Comparison of ENCODE assay signal across 19 cellular contexts in the genomic region with DNA sequence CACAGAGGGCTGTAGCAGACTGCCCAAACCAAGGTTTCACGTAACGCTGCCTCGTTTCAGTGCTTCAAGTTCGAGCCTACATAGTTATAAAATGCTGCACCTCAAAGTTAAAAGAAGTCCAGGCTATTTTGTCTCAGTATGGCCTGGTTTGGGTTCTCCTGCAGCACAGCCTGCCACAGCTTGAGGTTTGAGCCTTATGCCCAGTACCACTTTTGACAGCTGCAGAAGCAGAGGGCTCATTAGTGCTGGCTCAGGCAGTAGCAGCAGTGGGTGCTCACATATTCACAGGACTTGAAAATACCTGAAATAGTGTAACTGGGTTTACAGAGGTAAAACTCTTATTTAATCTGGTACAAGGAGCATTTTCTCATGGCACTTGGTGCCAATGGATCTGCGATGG. TPM values are rescaled to one million over a fixed set of nuclear protein-coding genes. Genes with fewer than 3 reads are reported as not detected.
A peak's percentile ranks its signal among the peaks of the same experiment; 100 is the strongest.
DNase-seq lines count a peak whose midpoint lies in the region; ATAC-seq lines count a peak whose summit lies in the region.
"Had no signal": no experiment of that assay in that cellular context is flagged by ENCODE, and none has a peak within 500 bp of the region (broad histone marks: within the 10 kb centered on the region; RNA-seq: fewer than 3 reads in every experiment).

No MANE protein-coding gene starts in this region.

- DNase-seq in AG08395 (ENCODE audit: low spot score) (no peak), left lobe of liver (ENCODE audit: low spot score) (no peak)
- DNase-seq in activated CD4-positive, alpha-beta T cell treated with anti-CD3 and anti-CD28 coated beads, Interleukin-2, amount 50 U/mL, for 1 hour = no peak
- DNase-seq in stimulated activated CD4-positive, alpha-beta T cell treated with anti-CD3 and anti-CD28 coated beads, Interleukin-4, amount 100 ng/mL, for 24 hours = no peak
- DNase-seq: activated CD4-positive, alpha-beta T cell treated with anti-CD3 and anti-CD28 coated beads for 4 hours; anterior cingulate cortex; Caco-2; PC-9; stimulated activated CD4-positive, alpha-beta T cell treated with anti-CD3 and anti-CD28 coated beads, Interleukin-15, amount 100 ng/mL, for 24 hours had no signal

- peak; percentile 44 for ATAC-seq in GM18498 (IDR thresholded peaks at IDR 0.05; ENCODE audit: unreplicated experiment)
- peak; percentile 23 for ATAC-seq in GM19372 (IDR thresholded peaks at IDR 0.05; ENCODE audit: low read depth, unreplicated experiment)
- peak; percentile 44 for ATAC-seq in HG02678 (IDR thresholded peaks at IDR 0.05; ENCODE audit: unreplicated experiment)
- peak; percentile 33 for ATAC-seq in HG03457 (IDR thresholded peaks at IDR 0.05; ENCODE audit: unreplicated experiment)
- ATAC-seq in left lobe of liver = no peak
- ATAC-seq: GM23338 had no signal

RNA-seq across cellular contexts. Expression of a gene that starts 15.3 kb away (rescaled TPM):
- total RNA-seq in left lobe of liver = not detected
- total RNA-seq: A673; activated T-helper 1 cell treated with anti-CD3 and anti-CD28 coated beads, Interleukin-12 subunit alpha, Interleukin-12 subunit beta, Interleukin-2, Interleukin-4 antibody, amounts not matched to agents 30 ng/mL and 10 ng/mL and 1 ng/mL, durations not matched to agents 14 hours and 24 hours and 36 hours; Caco-2; GM23338; mononuclear cell; PC-9; T-helper 1 cell treated with Interleukin-12 subunit alpha and Interleukin-12 subunit beta and Interleukin-4 antibody, amounts not matched to agents 30 ng/mL and 1 ng/mL, for 36 hours; ureter had no signal

RNA-seq across cellular contexts. Expression of a gene that starts 20.2 kb away (rescaled TPM):
- 50.4 TPM for total RNA-seq in left lobe of liver
- total RNA-seq: activated T-helper 1 cell treated with anti-CD3 and anti-CD28 coated beads, Interleukin-12 subunit alpha, Interleukin-12 subunit beta, Interleukin-2, Interleukin-4 antibody, amounts not matched to agents 30 ng/mL and 10 ng/mL and 1 ng/mL, durations not matched to agents 14 hours and 24 hours and 36 hours; mononuclear cell; T-helper 1 cell treated with Interleukin-12 subunit alpha and Interleukin-12 subunit beta and Interleukin-4 antibody, amounts not matched to agents 30 ng/mL and 1 ng/mL, for 36 hours had no signal

RNA-seq across cellular contexts. Expression of a gene that starts 50.6 kb away (rescaled TPM):
- total RNA-seq in left lobe of liver = 0.10 TPM
- total RNA-seq: Caco-2; GM23338; PC-9; T-helper 1 cell treated with Interleukin-12 subunit alpha and Interleukin-12 subunit beta and Interleukin-4 antibody, amounts not matched to agents 30 ng/mL and 1 ng/mL, for 36 hours had no signal
